ENCODE assay signal across 27 cellular contexts in genomic region chr13:95228130-95228529, GRCh38.
DNase-seq lines count a peak whose midpoint lies in the region; ATAC-seq, FAIRE-seq and TF ChIP-seq lines count a peak whose summit lies in the region.
"Had no signal": no experiment of that assay in that cellular context is flagged by ENCODE, and none has a peak within 500 bp of the region (broad histone marks: within the 10 kb centered on the region; RNA-seq: fewer than 3 reads in every experiment).

No MANE protein-coding gene starts in this region.

- H3K4me3 ChIP-seq in OCI-LY3 (ENCODE audit: low read length), result no peak overlapping the region

- H3K27ac ChIP-seq in OCI-LY3 (ENCODE audit: low read length), result peak overlapping the region; percentile 92; the same call in 1 of the 2 replicates
- H3K27ac ChIP-seq: brain microvascular endothelial cell, upper lobe of right lung had no signal

- no peaks in the 10 kb centered on the region for H3K36me3 Mint-ChIP-seq in nephron (ENCODE audit: low read depth)
- H3K36me3 Mint-ChIP-seq in activated T-helper 2 cell treated with anti-CD3 and anti-CD28 coated beads, Interferon-gamma antibody, Interleukin-2, Interleukin-4, amounts not matched to agents 10 μg/mL and 5 μg/mL and 100 μg/mL, durations not matched to agents 14 hours and 24 hours and 36 hours (ENCODE audit: low read depth), result peaks cover 3% of the 10 kb centered on the region
- H3K36me3 Mint-ChIP-seq: activated naive CD4-positive, alpha-beta T cell treated with anti-CD3 and anti-CD28 coated beads, Interleukin-2, amount 50 U/mL, for 72 hours; mesothelial cell of epicardium; naive B cell had no signal

- H3K4me2 ChIP-seq in OCI-LY3 (ENCODE audit: low read length), result no peak overlapping the region

- H3K79me2 ChIP-seq in OCI-LY3 (ENCODE audit: low read length), result peaks cover 4% of the 10 kb centered on the region; the same call in 1 of the 2 replicates

- no peak overlapping the region for H3K4me3 Mint-ChIP-seq in nephron
- H3K4me3 Mint-ChIP-seq in activated T-helper 2 cell treated with anti-CD3 and anti-CD28 coated beads, Interferon-gamma antibody, Interleukin-2, Interleukin-4, amounts not matched to agents 10 μg/mL and 5 μg/mL and 100 μg/mL, durations not matched to agents 14 hours and 24 hours and 36 hours (ENCODE audit: low read depth), result no peak overlapping the region
- H3K4me3 Mint-ChIP-seq: activated T-helper 17 cell treated with anti-CD3 and anti-CD28 coated beads, Interleukin-2, amount 50 U/mL, for 72 hours; HFFc6; mesothelial cell of epicardium had no signal

- TF ChIP-seq CTCF in OCI-LY3 (IDR thresholded peaks at IDR 0.05; ENCODE audit: low read depth, low read length) (no peak), nephron (IDR thresholded peaks at IDR 0.05; ENCODE audit: unreplicated experiment in 3 of 3) (no peak)

- no peak overlapping the region for H2AFZ ChIP-seq in OCI-LY3 (ENCODE audit: low read depth, low read length)

- no peaks in the 10 kb centered on the region for H3K9me3 ChIP-seq in OCI-LY3 (ENCODE audit: insufficient read depth, low read length)
- H3K9me3 ChIP-seq: upper lobe of right lung had no signal

- no peaks in the 10 kb centered on the region for H3K27me3 ChIP-seq in OCI-LY3 (ENCODE audit: low read depth, low read length)
- H3K27me3 ChIP-seq: brain microvascular endothelial cell, upper lobe of right lung had no signal

- no peak overlapping the region for H3K9ac ChIP-seq in OCI-LY3 (ENCODE audit: low read length)

- H3K27ac Mint-ChIP-seq in nephron, result peak overlapping the region in 2 of 3 experiments; percentile 52 to 82
- H3K27ac Mint-ChIP-seq in activated T-helper 2 cell treated with anti-CD3 and anti-CD28 coated beads, Interferon-gamma antibody, Interleukin-2, Interleukin-4, amounts not matched to agents 10 μg/mL and 5 μg/mL and 100 μg/mL, durations not matched to agents 14 hours and 24 hours and 36 hours, result no peak overlapping the region
- H3K27ac Mint-ChIP-seq: activated naive CD4-positive, alpha-beta T cell treated with anti-CD3 and anti-CD28 coated beads, Interleukin-2, amount 50 U/mL, for 72 hours; activated T-helper 17 cell treated with anti-CD3 and anti-CD28 coated beads, Interleukin-2, amount 50 U/mL, for 72 hours; HFFc6; mesothelial cell of epicardium had no signal

- H3K4me1 ChIP-seq in OCI-LY3 (ENCODE audit: low read length), result peaks cover 27% of the 10 kb centered on the region

- intact Hi-C loops in activated T-helper 2 cell treated with anti-CD3 and anti-CD28 coated beads, Interferon-gamma antibody, Interleukin-2, Interleukin-4, amounts not matched to agents 10 μg/mL and 5 μg/mL and 100 μg/mL, durations not matched to agents 14 hours and 24 hours and 36 hours (cut with micrococcal nuclease), result no loop called here

- H3K4me1 Mint-ChIP-seq in nephron, result peaks cover 12% of the 10 kb centered on the region
- peaks cover 15% of the 10 kb centered on the region for H3K4me1 Mint-ChIP-seq in activated T-helper 2 cell treated with anti-CD3 and anti-CD28 coated beads, Interferon-gamma antibody, Interleukin-2, Interleukin-4, amounts not matched to agents 10 μg/mL and 5 μg/mL and 100 μg/mL, durations not matched to agents 14 hours and 24 hours and 36 hours (ENCODE audit: low read depth)
- H3K4me1 Mint-ChIP-seq: activated T-helper 17 cell treated with anti-CD3 and anti-CD28 coated beads, Interleukin-2, amount 50 U/mL, for 72 hours had no signal

- no peaks in the 10 kb centered on the region for H3K9me3 Mint-ChIP-seq in nephron
- no peaks in the 10 kb centered on the region for H3K9me3 Mint-ChIP-seq in activated T-helper 2 cell treated with anti-CD3 and anti-CD28 coated beads, Interferon-gamma antibody, Interleukin-2, Interleukin-4, amounts not matched to agents 10 μg/mL and 5 μg/mL and 100 μg/mL, durations not matched to agents 14 hours and 24 hours and 36 hours
- H3K9me3 Mint-ChIP-seq: activated naive CD4-positive, alpha-beta T cell treated with anti-CD3 and anti-CD28 coated beads, Interleukin-2, amount 50 U/mL, for 72 hours; activated T-helper 17 cell treated with anti-CD3 and anti-CD28 coated beads, Interleukin-2, amount 50 U/mL, for 72 hours; HFFc6; naive B cell had no signal

- peak; percentile 57 for FAIRE-seq in GM18507 (lab: Jason Lieb, UNC)
- FAIRE-seq: frontal cortex, RCC 7860 had no signal

- H3K36me3 ChIP-seq in OCI-LY3 (replicated peaks; ENCODE audit: low read depth, low read length), result no peaks in the 10 kb centered on the region
- H3K36me3 ChIP-seq: brain microvascular endothelial cell, upper lobe of right lung had no signal

- no peaks in the 10 kb centered on the region for H4K20me1 ChIP-seq in OCI-LY3 (ENCODE audit: insufficient read depth, low read length)

- no peak for ATAC-seq in GM19397 (IDR thresholded peaks at IDR 0.05; ENCODE audit: unreplicated experiment)
- ATAC-seq: activated naive CD4-positive, alpha-beta T cell treated with anti-CD3 and anti-CD28 coated beads, Interleukin-2, amount 50 U/mL, for 72 hours; activated T-helper 17 cell treated with anti-CD3 and anti-CD28 coated beads, Interleukin-2, amount 50 U/mL, for 72 hours had no signal

- DNase-seq in Ammon's horn (ENCODE audit: low spot score) (peak; percentile 39), GM18507 (ENCODE audit: extremely low spot score, insufficient read length, low read depth) (no peak), COLO668 (lab: John Stamatoyannopoulos, UW; ENCODE audit: unreplicated experiment) (no peak)
- DNase-seq in activated T-helper 2 cell treated with anti-CD3 and anti-CD28 coated beads, Interferon-gamma antibody, Interleukin-2, Interleukin-4, amounts not matched to agents 10 μg/mL and 5 μg/mL and 100 μg/mL, durations not matched to agents 14 hours and 24 hours and 36 hours (ENCODE audit: low spot score), result no peak
- no peak for DNase-seq in activated naive CD4-positive, alpha-beta T cell treated with anti-CD3 and anti-CD28 coated beads, Interleukin-2, amount 50 U/mL, for 16 hours
- DNase-seq: activated CD4-positive, alpha-beta T cell treated with anti-CD3 and anti-CD28 coated beads for 48 hours; AML-193; brain microvascular endothelial cell; cerebellar nuclear complex; GOT3; HFFc6; naive B cell; NCI-H1417 treated with DMSO at 0.1 percent for 48 hours; NCI-H2081; NCI-H226; occipital lobe; stimulated activated CD4-positive, alpha-beta T cell treated with anti-CD3 and anti-CD28 coated beads, Interleukin-4, amount 100 ng/mL, for 4 hours; T-helper 9 cell; upper lobe of right lung had no signal

- H3K27me3 Mint-ChIP-seq in nephron (ENCODE audit: low read depth), result peaks cover 3% of the 10 kb centered on the region
- H3K27me3 Mint-ChIP-seq in activated T-helper 2 cell treated with anti-CD3 and anti-CD28 coated beads, Interferon-gamma antibody, Interleukin-2, Interleukin-4, amounts not matched to agents 10 μg/mL and 5 μg/mL and 100 μg/mL, durations not matched to agents 14 hours and 24 hours and 36 hours (ENCODE audit: low read depth), result no peaks in the 10 kb centered on the region
- H3K27me3 Mint-ChIP-seq: activated T-helper 17 cell treated with anti-CD3 and anti-CD28 coated beads, Interleukin-2, amount 50 U/mL, for 72 hours; naive B cell had no signal
